In the genomic region with DNA sequence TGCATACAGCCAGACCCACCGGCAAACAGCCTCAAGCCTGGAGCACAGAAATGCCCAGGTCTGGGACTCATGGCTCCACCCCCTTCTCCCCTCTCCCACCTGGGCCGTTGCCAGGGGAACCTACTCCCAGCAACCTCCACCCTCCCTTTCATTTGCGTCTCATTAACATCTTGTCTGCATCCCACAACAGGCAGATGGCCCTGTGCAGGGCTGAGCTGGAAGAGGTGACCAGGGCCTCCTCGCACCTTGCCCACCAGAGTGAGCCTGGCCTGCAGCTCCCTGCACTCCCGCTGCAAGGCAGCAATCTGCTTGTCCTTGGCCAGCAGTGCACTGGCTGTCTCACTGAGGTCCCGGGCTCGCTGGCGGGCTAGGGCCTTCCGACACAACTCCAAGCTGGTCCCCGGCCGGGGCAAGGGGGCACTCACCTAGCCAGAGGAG, we compare ENCODE assay signal across 8 cellular contexts. TPM values are rescaled to one million over a fixed set of nuclear protein-coding genes. Genes with fewer than 3 reads are reported as not detected.
A peak's percentile ranks its signal among the peaks of the same experiment; 100 is the strongest.
DNase-seq lines count a peak whose midpoint lies in the region; ATAC-seq and TF ChIP-seq lines count a peak whose summit lies in the region.

No MANE protein-coding gene starts in this region.

- peak overlapping the region; percentile 76 for H3K4me3 ChIP-seq in AG10803 (ENCODE audit: low read length)
- no peak overlapping the region for H3K4me3 ChIP-seq in H7 (ENCODE audit: insufficient read depth, low read depth, low read length)

- peak overlapping the region; percentile 29 for H3K27ac Mint-ChIP-seq in activated T-helper 1 cell treated with anti-CD3 and anti-CD28 coated beads, Interleukin-12 subunit alpha, Interleukin-12 subunit beta, Interleukin-2, Interleukin-4 antibody, amounts not matched to agents 30 ng/mL and 10 ng/mL and 1 ng/mL, durations not matched to agents 14 hours and 24 hours and 36 hours

- H3K9me3 Mint-ChIP-seq in activated T-helper 1 cell treated with anti-CD3 and anti-CD28 coated beads, Interleukin-12 subunit alpha, Interleukin-12 subunit beta, Interleukin-2, Interleukin-4 antibody, amounts not matched to agents 30 ng/mL and 10 ng/mL and 1 ng/mL, durations not matched to agents 14 hours and 24 hours and 36 hours: no peaks in the 10 kb centered on the region

- H3K36me3 ChIP-seq in H7 (replicated peaks; ENCODE audit: control insufficient read depth, insufficient read depth, low read length): peaks cover 5% of the 10 kb centered on the region

- DNase-seq in AG10803 (ENCODE audit: low read depth) (no peak), H7 (peak; percentile 94), midbrain (lab: John Stamatoyannopoulos, UW) (peak; percentile 16), dedifferentiated amniotic fluid mesenchymal stem cell (ENCODE audit: extremely low spot score) (no peak)
- no peak for DNase-seq in activated T-helper 1 cell treated with anti-CD3 and anti-CD28 coated beads, Interleukin-12 subunit alpha, Interleukin-12 subunit beta, Interleukin-2, Interleukin-4 antibody, amounts not matched to agents 30 ng/mL and 10 ng/mL and 1 ng/mL, durations not matched to agents 14 hours and 24 hours and 36 hours (ENCODE audit: low spot score)

- H3K27me3 ChIP-seq in H7 (ENCODE audit: control insufficient read depth, insufficient read depth, low read length): peaks cover 23% of the 10 kb centered on the region

- H3K27me3 Mint-ChIP-seq in activated T-helper 1 cell treated with anti-CD3 and anti-CD28 coated beads, Interleukin-12 subunit alpha, Interleukin-12 subunit beta, Interleukin-2, Interleukin-4 antibody, amounts not matched to agents 30 ng/mL and 10 ng/mL and 1 ng/mL, durations not matched to agents 14 hours and 24 hours and 36 hours (ENCODE audit: insufficient read depth): no peaks in the 10 kb centered on the region

- peaks cover 35% of the 10 kb centered on the region for H3K36me3 Mint-ChIP-seq in activated T-helper 1 cell treated with anti-CD3 and anti-CD28 coated beads, Interleukin-12 subunit alpha, Interleukin-12 subunit beta, Interleukin-2, Interleukin-4 antibody, amounts not matched to agents 30 ng/mL and 10 ng/mL and 1 ng/mL, durations not matched to agents 14 hours and 24 hours and 36 hours (ENCODE audit: low read depth)

- H3K4me1 Mint-ChIP-seq in activated T-helper 1 cell treated with anti-CD3 and anti-CD28 coated beads, Interleukin-12 subunit alpha, Interleukin-12 subunit beta, Interleukin-2, Interleukin-4 antibody, amounts not matched to agents 30 ng/mL and 10 ng/mL and 1 ng/mL, durations not matched to agents 14 hours and 24 hours and 36 hours (ENCODE audit: low read depth): peaks cover 42% of the 10 kb centered on the region

- ATAC-seq in HG02642 (IDR thresholded peaks at IDR 0.05; ENCODE audit: poor library complexity, unreplicated experiment) (no peak), HG02759 (IDR thresholded peaks at IDR 0.05; ENCODE audit: unreplicated experiment) (no peak), GM18868 (IDR thresholded peaks at IDR 0.05; ENCODE audit: unreplicated experiment) (no peak)

- TF ChIP-seq CTCF in AG10803 (conservative IDR thresholded peaks at IDR 0.05; ENCODE audit: low read length): no peak

- no peak overlapping the region for H3K4me3 Mint-ChIP-seq in activated T-helper 1 cell treated with anti-CD3 and anti-CD28 coated beads, Interleukin-12 subunit alpha, Interleukin-12 subunit beta, Interleukin-2, Interleukin-4 antibody, amounts not matched to agents 30 ng/mL and 10 ng/mL and 1 ng/mL, durations not matched to agents 14 hours and 24 hours and 36 hours

- intact Hi-C loops in activated T-helper 1 cell treated with anti-CD3 and anti-CD28 coated beads, Interleukin-12 subunit alpha, Interleukin-12 subunit beta, Interleukin-2, Interleukin-4 antibody, amounts not matched to agents 30 ng/mL and 10 ng/mL and 1 ng/mL, durations not matched to agents 14 hours and 24 hours and 36 hours (cut with micrococcal nuclease): no loop called here

RNA-seq across cellular contexts. Expression of a gene that starts 3.3 kb away (rescaled TPM):
- 4.2 and 11.6 TPM in 2 replicates for total RNA-seq in H7 (2014; rRNA removed; shearing (Covaris generic))
- 31.4 and 35.1 TPM in 2 replicates for total RNA-seq in activated T-helper 1 cell treated with anti-CD3 and anti-CD28 coated beads, Interleukin-12 subunit alpha, Interleukin-12 subunit beta, Interleukin-2, Interleukin-4 antibody, amounts not matched to agents 30 ng/mL and 10 ng/mL and 1 ng/mL, durations not matched to agents 14 hours and 24 hours and 36 hours

RNA-seq across cellular contexts. Expression of a gene that starts 26.7 kb away (rescaled TPM):
- total RNA-seq in H7 (2014; rRNA removed; shearing (Covaris generic)): 88.8 and 91.6 TPM in 2 replicates
- 138 and 142 TPM in 2 replicates for total RNA-seq in activated T-helper 1 cell treated with anti-CD3 and anti-CD28 coated beads, Interleukin-12 subunit alpha, Interleukin-12 subunit beta, Interleukin-2, Interleukin-4 antibody, amounts not matched to agents 30 ng/mL and 10 ng/mL and 1 ng/mL, durations not matched to agents 14 hours and 24 hours and 36 hours

RNA-seq across cellular contexts. Expression of a gene that starts 44.6 kb away (rescaled TPM):
- not detected in 2 replicates for total RNA-seq in H7 (2014; rRNA removed; shearing (Covaris generic))
- total RNA-seq in activated T-helper 1 cell treated with anti-CD3 and anti-CD28 coated beads, Interleukin-12 subunit alpha, Interleukin-12 subunit beta, Interleukin-2, Interleukin-4 antibody, amounts not matched to agents 30 ng/mL and 10 ng/mL and 1 ng/mL, durations not matched to agents 14 hours and 24 hours and 36 hours: not detected in 2 replicates

Comparison
In these comparisons a context has a peak if more than half of its experiments do, and no peak if none do; other contexts are left out.
1. DNase-seq: peak in H7 (single experiment) and midbrain (single experiment); none in AG10803 (single experiment), activated T-helper 1 cell treated with anti-CD3 and anti-CD28 coated beads, Interleukin-12 subunit alpha, Interleukin-12 subunit beta, Interleukin-2, Interleukin-4 antibody, amounts not matched to agents 30 ng/mL and 10 ng/mL and 1 ng/mL, durations not matched to agents 14 hours and 24 hours and 36 hours (single experiment) and dedifferentiated amniotic fluid mesenchymal stem cell (single experiment).